In the genomic region with DNA sequence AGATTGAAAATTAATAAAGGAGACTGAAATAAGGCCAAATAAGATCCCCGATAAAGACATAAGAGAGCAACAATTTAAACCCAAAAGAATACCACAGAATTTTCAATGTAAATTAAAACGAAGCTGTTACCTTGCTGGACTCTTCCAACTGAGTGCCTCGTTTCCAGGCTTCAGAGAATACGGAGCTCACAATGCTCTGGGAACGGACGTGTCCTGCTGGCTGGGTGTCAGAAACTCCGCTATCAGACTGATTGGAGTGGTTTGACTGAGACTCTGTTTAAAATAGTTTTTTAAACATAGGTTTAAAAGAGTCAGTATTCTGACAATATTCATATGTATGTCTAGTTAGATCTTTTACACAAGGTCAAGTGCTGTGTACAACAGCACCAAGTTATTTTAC, we compare ENCODE assay signal across 22 cellular contexts.
DNase-seq lines count a peak whose midpoint lies in the region; ATAC-seq and TF ChIP-seq lines count a peak whose summit lies in the region.
"Had no signal": no experiment of that assay in that cellular context is flagged by ENCODE, and none has a peak within 500 bp of the region (broad histone marks: within the 10 kb centered on the region; RNA-seq: fewer than 3 reads in every experiment).

No MANE protein-coding gene starts in this region.

- H3K4me3 Mint-ChIP-seq in HFFc6 (no peak overlapping the region), progenitor cell of endocrine pancreas (ENCODE audit: low read depth) (no peak overlapping the region)
- no peak overlapping the region for H3K4me3 Mint-ChIP-seq in stimulated activated naive CD8-positive, alpha-beta T cell treated with anti-CD3 and anti-CD28 coated beads, Interleukin-15, amount 100 ng/mL, for 72 hours
- H3K4me3 Mint-ChIP-seq: CD8-positive, alpha-beta T cell; IgD-negative memory B cell had no signal

- TF ChIP-seq CTCF in HFFc6 (IDR thresholded peaks at IDR 0.05) (no peak), heart right ventricle (IDR thresholded peaks at IDR 0.05) (no peak), progenitor cell of endocrine pancreas (IDR thresholded peaks at IDR 0.05; ENCODE audit: unreplicated experiment) (no peak)

- peak in 4 of 8 donors; percentile 58 to 72 (median 67) for ATAC-seq in heart right ventricle
- no peak for ATAC-seq in stimulated activated naive CD8-positive, alpha-beta T cell treated with anti-CD3 and anti-CD28 coated beads, Interleukin-15, amount 100 ng/mL, for 72 hours
- ATAC-seq: CD8-positive, alpha-beta T cell; HCT116; Panc1 had no signal

- DNase-seq in G401 (ENCODE audit: low spot score) (peak; percentile 29), HFFc6 (no peak), heart right ventricle (peak; percentile 30 to 59), progenitor cell of endocrine pancreas (ENCODE audit: low spot score, unreplicated experiment) (no peak), AG08396 (ENCODE audit: low spot score) (no peak), activated gamma-delta T cell (lab: John Stamatoyannopoulos, UW) (no peak)
- no peak for DNase-seq in stimulated activated naive CD8-positive, alpha-beta T cell treated with anti-CD3 and anti-CD28 coated beads, Interleukin-15, amount 100 ng/mL, for 72 hours
- DNase-seq: ACHN; CD8-positive, alpha-beta T cell; DMS153; Karpas-422; MV-4-11; NCI-H1105 treated with DMSO at 0.1 percent for 48 hours; NCI-H2029 treated with DMSO at 0.1 percent for 48 hours; NCI-H226; NCI-H510A treated with DMSO at 0.1 percent for 48 hours; NCI-H748 treated with DMSO at 0.1 percent for 48 hours; SJCRH30 had no signal

- in situ Hi-C loops in G401 (cut with HindIII; ENCODE audit: low sequenced_read_pairs) = no loop called here

- peak overlapping the region; percentile 53 for H3K27ac Mint-ChIP-seq in HFFc6
- peak overlapping the region; percentile 14 for H3K27ac Mint-ChIP-seq in progenitor cell of endocrine pancreas
- no peak overlapping the region for H3K27ac Mint-ChIP-seq in stimulated activated naive CD8-positive, alpha-beta T cell treated with anti-CD3 and anti-CD28 coated beads, Interleukin-15, amount 100 ng/mL, for 72 hours
- H3K27ac Mint-ChIP-seq: CD8-positive, alpha-beta T cell; IgD-negative memory B cell had no signal

- WGBS in heart right ventricle, 2 donors = 27 to 30% methylated on average over 7 of the region's 7 CpGs

- no peak overlapping the region for H3K27ac ChIP-seq in heart right ventricle
- H3K27ac ChIP-seq: BLaER1 treated with 17β-estradiol and CSF1 and Interleukin-3, amounts not matched to agents 10 nM and 100 nM; SJCRH30 had no signal

- H3K27me3 ChIP-seq in heart right ventricle = no peaks in the 10 kb centered on the region
- H3K27me3 ChIP-seq: BLaER1 treated with 17β-estradiol and CSF1 and Interleukin-3, amounts not matched to agents 10 nM and 100 nM; SJCRH30 had no signal

- no peaks in the 10 kb centered on the region for H3K9me3 Mint-ChIP-seq in HFFc6
- no peaks in the 10 kb centered on the region for H3K9me3 Mint-ChIP-seq in progenitor cell of endocrine pancreas (ENCODE audit: low read depth)
- no peaks in the 10 kb centered on the region for H3K9me3 Mint-ChIP-seq in stimulated activated naive CD8-positive, alpha-beta T cell treated with anti-CD3 and anti-CD28 coated beads, Interleukin-15, amount 100 ng/mL, for 72 hours
- H3K9me3 Mint-ChIP-seq: CD8-positive, alpha-beta T cell; IgD-negative memory B cell had no signal

- H3K4me3 ChIP-seq in heart right ventricle = no peak overlapping the region
- H3K4me3 ChIP-seq: BLaER1 treated with 17β-estradiol and CSF1 and Interleukin-3, amounts not matched to agents 10 nM and 100 nM; SJCRH30 had no signal

- intact Hi-C loops in heart right ventricle (cut with DNase I) = no loop called here

- H3K4me1 Mint-ChIP-seq in HFFc6 (ENCODE audit: low read depth) (peaks cover 27% of the 10 kb centered on the region), progenitor cell of endocrine pancreas (ENCODE audit: low read depth) (peaks cover 19% of the 10 kb centered on the region)
- H3K4me1 Mint-ChIP-seq in stimulated activated naive CD8-positive, alpha-beta T cell treated with anti-CD3 and anti-CD28 coated beads, Interleukin-15, amount 100 ng/mL, for 72 hours = peaks cover 15% of the 10 kb centered on the region
- H3K4me1 Mint-ChIP-seq: IgD-negative memory B cell had no signal

- peaks cover 0 to 91% (median 9%) of the 10 kb centered on the region in 9 donors for H3K36me3 ChIP-seq in heart right ventricle

- no peaks in the 10 kb centered on the region for H3K9me3 ChIP-seq in heart right ventricle
- H3K9me3 ChIP-seq: BLaER1 treated with 17β-estradiol and CSF1 and Interleukin-3, amounts not matched to agents 10 nM and 100 nM; SJCRH30 had no signal

- H3K27me3 Mint-ChIP-seq in HFFc6 (ENCODE audit: insufficient read depth) = no peaks in the 10 kb centered on the region; the same call in none of the 2 replicates
- H3K27me3 Mint-ChIP-seq in progenitor cell of endocrine pancreas = no peaks in the 10 kb centered on the region
- no peaks in the 10 kb centered on the region for H3K27me3 Mint-ChIP-seq in stimulated activated naive CD8-positive, alpha-beta T cell treated with anti-CD3 and anti-CD28 coated beads, Interleukin-15, amount 100 ng/mL, for 72 hours

- H3K4me1 ChIP-seq in heart right ventricle = peaks cover 0 to 37% (median 12%) of the 10 kb centered on the region in 9 donors
- H3K4me1 ChIP-seq: SJCRH30 had no signal

- H3K36me3 Mint-ChIP-seq in HFFc6 (ENCODE audit: low read depth) (peaks cover 42% of the 10 kb centered on the region), progenitor cell of endocrine pancreas (ENCODE audit: insufficient read depth) (peaks cover 2% of the 10 kb centered on the region)
- H3K36me3 Mint-ChIP-seq: CD8-positive, alpha-beta T cell; IgD-negative memory B cell had no signal

Comparison
In these comparisons a context has a peak if more than half of its experiments do, and no peak if none do; other contexts are left out.
1. DNase-seq: peak in G401 (single experiment) and heart right ventricle (2 of 2); none in HFFc6 (single experiment), progenitor cell of endocrine pancreas (single experiment), AG08396 (single experiment), stimulated activated naive CD8-positive, alpha-beta T cell treated with anti-CD3 and anti-CD28 coated beads, Interleukin-15, amount 100 ng/mL, for 72 hours (0 of 2) and activated gamma-delta T cell (single experiment).
2. H3K27ac Mint-ChIP-seq: peak in HFFc6 (single experiment) and progenitor cell of endocrine pancreas (single experiment); none in stimulated activated naive CD8-positive, alpha-beta T cell treated with anti-CD3 and anti-CD28 coated beads, Interleukin-15, amount 100 ng/mL, for 72 hours (0 of 2).